Comparison of ENCODE assay signal across 23 cellular contexts in genomic region chr11:130571947-130572584, GRCh38.
DNase-seq lines count a peak whose midpoint lies in the region; ATAC-seq, FAIRE-seq and TF ChIP-seq lines count a peak whose summit lies in the region.
"Had no signal": no experiment of that assay in that cellular context is flagged by ENCODE, and none has a peak within 500 bp of the region (broad histone marks: within the 10 kb centered on the region; RNA-seq: fewer than 3 reads in every experiment).

No MANE protein-coding gene starts in this region.

- no peaks in the 10 kb centered on the region for H3K9me3 ChIP-seq in neuronal stem cell (replicated peaks in 1 of 2; ENCODE audit: control insufficient read depth in 2 of 2, insufficient read depth in 1 of 2, low read depth in 1 of 2, low read length in 2 of 2)
- H3K9me3 ChIP-seq in gastrocnemius medialis = no peaks in the 10 kb centered on the region
- H3K9me3 ChIP-seq: BLaER1 treated with 17β-estradiol and CSF1 and Interleukin-3, amounts not matched to agents 10 nM and 100 nM had no signal

- no peak overlapping the region for H3K14ac ChIP-seq in neuronal stem cell (ENCODE audit: low read length)

- no peak overlapping the region for H2BK120ac ChIP-seq in neuronal stem cell (ENCODE audit: low read depth, low read length)

- peak overlapping the region; percentile 13 for H2AK5ac ChIP-seq in neuronal stem cell (ENCODE audit: low read depth, low read length)

- H3K4me2 ChIP-seq in neuronal stem cell (ENCODE audit: insufficient read depth, low read length, poor library complexity, severe bottlenecking) = no peak overlapping the region
- H3K4me2 ChIP-seq: BLaER1 treated with 17β-estradiol and CSF1 and Interleukin-3, amounts not matched to agents 10 nM and 100 nM had no signal

- WGBS in neuronal stem cell (ENCODE audit: extremely low coverage in 2 of 2, insufficient read length in 2 of 2, insufficient replicate concordance in 1 of 2), 2 donors = no CpG with 5 or more reads among the region's 10 CpGs

- H3K27me3 ChIP-seq in bronchial epithelial cell (ENCODE audit: control insufficient read depth, insufficient read depth, low read length) (no peaks in the 10 kb centered on the region), neuronal stem cell (ENCODE audit: control insufficient read depth in 3 of 3, insufficient read depth in 3 of 3, low read depth in 1 of 3, low read length in 3 of 3) (no peaks in the 10 kb centered on the region), gastrocnemius medialis (no peaks in the 10 kb centered on the region)
- H3K27me3 ChIP-seq: BLaER1 treated with 17β-estradiol and CSF1 and Interleukin-3, amounts not matched to agents 10 nM and 100 nM had no signal

- no peaks in the 10 kb centered on the region for H3K79me1 ChIP-seq in neuronal stem cell (ENCODE audit: low read depth, low read length)

- peak overlapping the region; percentile 31 for H3K18ac ChIP-seq in neuronal stem cell (ENCODE audit: low read length)

- in situ Hi-C loops in gastrocnemius medialis (cut with MboI; ENCODE audit: low sequenced_read_pairs in 4 of 4) = no loop called here

- H2BK15ac ChIP-seq in neuronal stem cell (ENCODE audit: low read length) = peak overlapping the region; percentile 11

- H3K23ac ChIP-seq in neuronal stem cell (ENCODE audit: low read depth, low read length, poor library complexity) = no peak overlapping the region

- H2AFZ ChIP-seq in neuronal stem cell (ENCODE audit: low read length) = no peak overlapping the region

- H3K9ac ChIP-seq in neuronal stem cell (ENCODE audit: low read depth, low read length, poor library complexity) = no peak overlapping the region
- H3K9ac ChIP-seq: BLaER1 treated with 17β-estradiol and CSF1 and Interleukin-3, amounts not matched to agents 10 nM and 100 nM had no signal

- H4K8ac ChIP-seq in neuronal stem cell (ENCODE audit: low read depth, low read length) = no peak overlapping the region

- peak; percentile 70 for ATAC-seq in Right ventricle myocardium superior (ENCODE audit: poor library complexity)
- ATAC-seq in SK-N-SH treated with all-trans-retinoic acid at 6 μM for 48 hours = no peak
- ATAC-seq in gastrocnemius medialis = no peak
- ATAC-seq: CD8-positive, alpha-beta T cell; GM12878; HCT116 had no signal

- H3K4ac ChIP-seq in neuronal stem cell (ENCODE audit: low read length) = no peak overlapping the region

- intact Hi-C loops in Right ventricle myocardium superior (cut with DNase I) (no loop called here), cardiac septum (cut with DNase I) (no loop called here), gastrocnemius medialis (cut with DNase I; ENCODE audit: low total_unique reads) (no loop called here)

- H2BK12ac ChIP-seq in neuronal stem cell (ENCODE audit: low read length) = no peak overlapping the region

- no peak overlapping the region for H4K91ac ChIP-seq in neuronal stem cell (ENCODE audit: low read depth, low read length, poor library complexity)

- DNase-seq in Right ventricle myocardium superior = no peak
- no peak for DNase-seq in cardiac septum (ENCODE audit: low spot score)
- DNase-seq in bronchial epithelial cell (ENCODE audit: low read depth) = no peak
- DNase-seq in neuronal stem cell (ENCODE audit: low spot score) = no peak
- DNase-seq in ureter (ENCODE audit: low spot score) = peak; percentile 26
- DNase-seq in NCI-H226 = no peak
- DNase-seq in gastrocnemius medialis = no peak
- DNase-seq: 8988T; Calu3; CD8-positive, alpha-beta T cell; DMS 273 treated with DMSO at 0.1 percent for 48 hours; DMS53; DND-41; EL; GOT3; H7; IMR-90 had no signal

- FAIRE-seq in bronchial epithelial cell (lab: Jason Lieb, UNC) = peak; percentile 60
- FAIRE-seq: GM12878, HTR-8/SVneo had no signal

- no peak overlapping the region for H3K4me3 ChIP-seq in bronchial epithelial cell (ENCODE audit: low read depth, low read length)
- no peak overlapping the region for H3K4me3 ChIP-seq in neuronal stem cell (ENCODE audit: low read length in 2 of 2)
- no peak overlapping the region for H3K4me3 ChIP-seq in gastrocnemius medialis
- H3K4me3 ChIP-seq: BLaER1 treated with 17β-estradiol and CSF1 and Interleukin-3, amounts not matched to agents 10 nM and 100 nM; GM12878 had no signal

- H2BK5ac ChIP-seq in neuronal stem cell (ENCODE audit: low read length) = no peak overlapping the region

- no peaks in the 10 kb centered on the region for H3K36me3 ChIP-seq in bronchial epithelial cell (ENCODE audit: control insufficient read depth, insufficient read depth, low read length)
- H3K36me3 ChIP-seq in neuronal stem cell (replicated peaks in 1 of 2; ENCODE audit: control insufficient read depth in 2 of 2, insufficient read depth in 2 of 2, low read length in 2 of 2) = no peaks in the 10 kb centered on the region
- H3K36me3 ChIP-seq in gastrocnemius medialis = no peaks in the 10 kb centered on the region
- H3K36me3 ChIP-seq: BLaER1 treated with 17β-estradiol and CSF1 and Interleukin-3, amounts not matched to agents 10 nM and 100 nM had no signal

- no peak for TF ChIP-seq POLR2A in gastrocnemius medialis (IDR thresholded peaks at IDR 0.05)

- TF ChIP-seq CTCF in bronchial epithelial cell (IDR thresholded peaks at IDR 0.05; ENCODE audit: insufficient read depth, low read length, severe bottlenecking) (no peak), gastrocnemius medialis (IDR thresholded peaks at IDR 0.05 in 4 of 5, conservative IDR thresholded peaks at IDR 0.05 in 1 of 5) (no peak)

- H3K27ac ChIP-seq in neuronal stem cell (replicated peaks; ENCODE audit: low read length) (no peak overlapping the region), gastrocnemius medialis (no peak overlapping the region)
- H3K27ac ChIP-seq: BLaER1 treated with 17β-estradiol and CSF1 and Interleukin-3, amounts not matched to agents 10 nM and 100 nM; HL-60 had no signal

- H3K4me1 ChIP-seq in neuronal stem cell (ENCODE audit: control insufficient read depth in 2 of 2, insufficient read depth in 1 of 2, low read depth in 1 of 2, low read length in 2 of 2) (no peaks in the 10 kb centered on the region), gastrocnemius medialis (peaks cover 0 to 9% of the 10 kb centered on the region in 2 donors)

TF ChIP-seq in SK-N-SH treated with all-trans-retinoic acid at 6 μM for 48 hours, 23 proteins besides CTCF, POLR2A, EP300 and RAD21:
- TF ChIP-seq TSHZ2 (CRISPR knock-in tag; IDR thresholded peaks at IDR 0.05) = no peak
- no peak for TF ChIP-seq ZNF70 (CRISPR knock-in tag; IDR thresholded peaks at IDR 0.05)
- TF ChIP-seq OSR1 (CRISPR knock-in tag; IDR thresholded peaks at IDR 0.05) = no peak
- TF ChIP-seq PPARA (CRISPR knock-in tag; IDR thresholded peaks at IDR 0.05; ENCODE audit: borderline replicate concordance) = no peak
- TF ChIP-seq CSRNP3 (CRISPR knock-in tag; IDR thresholded peaks at IDR 0.05) = no peak
- TF ChIP-seq ESRRG (CRISPR knock-in tag; IDR thresholded peaks at IDR 0.05) = no peak
- no peak for TF ChIP-seq BACH2 (CRISPR knock-in tag; IDR thresholded peaks at IDR 0.05; ENCODE audit: borderline replicate concordance)
